In genomic region chr19:49094505-49095482, GRCh38 we compare ENCODE assay signal across 22 cellular contexts. TPM values are rescaled to one million over a fixed set of nuclear protein-coding genes. Genes with fewer than 3 reads are reported as not detected.
DNase-seq lines count a peak whose midpoint lies in the region; ATAC-seq and TF ChIP-seq lines count a peak whose summit lies in the region.
"Had no signal": no experiment of that assay in that cellular context is flagged by ENCODE, and none has a peak within 500 bp of the region (broad histone marks: within the 10 kb centered on the region; RNA-seq: fewer than 3 reads in every experiment).

No MANE protein-coding gene starts in this region.

- in situ Hi-C loops in G401 (cut with HindIII; ENCODE audit: low sequenced_read_pairs) = no loop called here

- no peak overlapping the region for H3K9ac ChIP-seq in SK-N-MC (ENCODE audit: insufficient read length)
- H3K9ac ChIP-seq: KMS-11 had no signal

- DNase-seq in G401 (ENCODE audit: low spot score) (peak; percentile 59), SK-N-MC (ENCODE audit: low read depth, low spot score) (no peak), cardiac muscle cell (ENCODE audit: low read depth in 1 of 2, low spot score in 1 of 2) (no peak), nephron progenitor cell (no peak), activated T-cell treated with anti-CD3 and anti-CD28 coated beads for 4 hours (no peak), coronary artery (ENCODE audit: low spot score) (no peak)
- DNase-seq: activated CD4-positive, alpha-beta memory T cell treated with anti-CD3 and anti-CD28 coated beads for 36 hours; BE2C; DMS53; NCI-H146; stimulated activated naive CD4-positive, alpha-beta T cell treated with Interleukin-2 at 50 U/mL for 16 hours had no signal

- H3K9me3 ChIP-seq in SK-N-MC (ENCODE audit: low read depth, low read length) (no peaks in the 10 kb centered on the region), cardiac muscle cell (ENCODE audit: low read depth) (no peaks in the 10 kb centered on the region)
- H3K9me3 ChIP-seq: ascending aorta, BE2C, esophagus muscularis mucosa, vagina had no signal

- H3K4me1 Mint-ChIP-seq in nephron progenitor cell = peaks cover 20% of the 10 kb centered on the region

- H3K27ac Mint-ChIP-seq in nephron progenitor cell = peak overlapping the region; percentile 64
- H3K27ac Mint-ChIP-seq: activated CD4-positive, alpha-beta memory T cell treated with anti-CD3 and anti-CD28 coated beads for 36 hours; activated T-helper 2 cell treated with anti-CD3 and anti-CD28 coated beads, Interferon-gamma antibody, Interleukin-2, Interleukin-4, amounts not matched to agents 10 μg/mL and 5 μg/mL and 100 μg/mL, durations not matched to agents 14 hours and 24 hours and 36 hours had no signal

- H3K9me3 Mint-ChIP-seq in nephron progenitor cell = no peaks in the 10 kb centered on the region
- H3K9me3 Mint-ChIP-seq: activated CD4-positive, alpha-beta memory T cell treated with anti-CD3 and anti-CD28 coated beads for 36 hours; activated T-helper 2 cell treated with anti-CD3 and anti-CD28 coated beads, Interferon-gamma antibody, Interleukin-2, Interleukin-4, amounts not matched to agents 10 μg/mL and 5 μg/mL and 100 μg/mL, durations not matched to agents 14 hours and 24 hours and 36 hours had no signal

- no peaks in the 10 kb centered on the region for H3K27me3 ChIP-seq in cardiac muscle cell
- H3K27me3 ChIP-seq: ascending aorta, BE2C, esophagus muscularis mucosa, vagina had no signal

- no peaks in the 10 kb centered on the region for H3K4me1 ChIP-seq in cardiac muscle cell (ENCODE audit: low read depth)
- H3K4me1 ChIP-seq: ascending aorta, BE2C had no signal

- H3K36me3 ChIP-seq in SK-N-MC (ENCODE audit: insufficient read depth, low read length) (peaks cover 96% of the 10 kb centered on the region), cardiac muscle cell (peaks cover 72% of the 10 kb centered on the region)

- no peak overlapping the region for H3K4me3 Mint-ChIP-seq in nephron progenitor cell
- H3K4me3 Mint-ChIP-seq: activated CD4-positive, alpha-beta memory T cell treated with anti-CD3 and anti-CD28 coated beads for 36 hours had no signal

- ATAC-seq in GM18867 (IDR thresholded peaks at IDR 0.05; ENCODE audit: unreplicated experiment) (no peak), GM18520 (IDR thresholded peaks at IDR 0.05; ENCODE audit: unreplicated experiment) (no peak)

- no peak overlapping the region for H3K4me3 ChIP-seq in SK-N-MC
- H3K4me3 ChIP-seq in cardiac muscle cell = no peak overlapping the region
- no peak overlapping the region for H3K4me3 ChIP-seq in coronary artery
- H3K4me3 ChIP-seq: ascending aorta, esophagus muscularis mucosa, smooth muscle cell, vagina had no signal

- no peaks in the 10 kb centered on the region for H3K27me3 Mint-ChIP-seq in nephron progenitor cell (ENCODE audit: low read depth, poor library complexity)
- H3K27me3 Mint-ChIP-seq: activated CD4-positive, alpha-beta memory T cell treated with anti-CD3 and anti-CD28 coated beads for 36 hours had no signal

- peaks cover 79% of the 10 kb centered on the region for H3K36me3 Mint-ChIP-seq in nephron progenitor cell (ENCODE audit: low read depth)

- TF ChIP-seq CTCF in cardiac muscle cell (IDR thresholded peaks at IDR 0.05; ENCODE audit: low read depth, low read length) (no peak), nephron progenitor cell (IDR thresholded peaks at IDR 0.05) (no peak), coronary artery (IDR thresholded peaks at IDR 0.05) (no peak)

- H3K27ac ChIP-seq in SK-N-MC = peak overlapping the region; percentile 58
- peak overlapping the region; percentile 48 for H3K27ac ChIP-seq in cardiac muscle cell
- no peak overlapping the region for H3K27ac ChIP-seq in coronary artery
- H3K27ac ChIP-seq: ascending aorta, esophagus muscularis mucosa, KMS-11, vagina had no signal

RNA-seq across cellular contexts. Expression of gene SNRNP70, which starts 9.5 kb away (rescaled TPM):
- total RNA-seq in G401 (2014; rRNA removed; shearing (Covaris generic)) = 326 and 361 TPM in 2 replicates
- 396 and 598 TPM in 2 replicates for total RNA-seq in cardiac muscle cell
- polyA plus RNA-seq in cardiac muscle cell = 470 and 492 TPM in 2 replicates

RNA-seq across cellular contexts. Expression of gene LIN7B, which starts 19.4 kb away (rescaled TPM):
- total RNA-seq in G401 (2014; rRNA removed; shearing (Covaris generic)) = 19.1 and 32.2 TPM in 2 replicates
- 20.0 and 24.5 TPM in 2 replicates for total RNA-seq in cardiac muscle cell
- 34.6 and 37.8 TPM in 2 replicates for polyA plus RNA-seq in cardiac muscle cell

RNA-seq across cellular contexts. Expression of gene KCNA7, which starts 22.3 kb away (rescaled TPM):
- 0.06 TPM in 1 of 2 replicates, not detected in the other for total RNA-seq in G401 (2014; rRNA removed; shearing (Covaris generic))
- 1.1 and 2.3 TPM in 2 replicates for total RNA-seq in cardiac muscle cell
- polyA plus RNA-seq in cardiac muscle cell = 1.3 and 1.6 TPM in 2 replicates
- total RNA-seq: activated CD4-positive, alpha-beta memory T cell treated with anti-CD3 and anti-CD28 coated beads for 36 hours; activated T-helper 2 cell treated with anti-CD3 and anti-CD28 coated beads, Interferon-gamma antibody, Interleukin-2, Interleukin-4, amounts not matched to agents 10 μg/mL and 5 μg/mL and 100 μg/mL, durations not matched to agents 14 hours and 24 hours and 36 hours; ascending aorta; dermis microvascular lymphatic vessel endothelial cell; esophagus muscularis mucosa; liver; NCI-H460; smooth muscle cell; vagina had no signal
- polyA plus RNA-seq: liver had no signal

RNA-seq across cellular contexts. Expression of gene C19orf73, which starts 24.1 kb away (rescaled TPM):
- 0.74 TPM in 1 of 2 replicates, not detected in the other for total RNA-seq in G401 (2014; rRNA removed; shearing (Covaris generic))
- total RNA-seq in cardiac muscle cell = 2.1 and 12.5 TPM in 2 replicates
- polyA plus RNA-seq in cardiac muscle cell = 3.7 and 9.6 TPM in 2 replicates
- total RNA-seq: ascending aorta, vagina had no signal

RNA-seq across cellular contexts. Expression of gene PPFIA3, which starts 24.6 kb away (rescaled TPM):
- 101 and 111 TPM in 2 replicates for total RNA-seq in G401 (2014; rRNA removed; shearing (Covaris generic))
- total RNA-seq in cardiac muscle cell = 27.3 and 30.4 TPM in 2 replicates
- polyA plus RNA-seq in cardiac muscle cell = 29.3 and 32.5 TPM in 2 replicates

Comparison
In these comparisons a context has a peak if more than half of its experiments do, and no peak if none do; other contexts are left out.
1. H3K27ac ChIP-seq: peak in SK-N-MC (single experiment) and cardiac muscle cell (single experiment); none in coronary artery (0 of 2).